In genomic region chr2:165660361-165660760, GRCh38 we compare ENCODE assay signal across 18 cellular contexts.
DNase-seq lines count a peak whose midpoint lies in the region; ATAC-seq and TF ChIP-seq lines count a peak whose summit lies in the region.
"Had no signal": no experiment of that assay in that cellular context is flagged by ENCODE, and none has a peak within 500 bp of the region (broad histone marks: within the 10 kb centered on the region; RNA-seq: fewer than 3 reads in every experiment).

No MANE protein-coding gene starts in this region.

- H3K4me1 Mint-ChIP-seq in memory B cell = peaks cover 2% of the 10 kb centered on the region

- ATAC-seq in GM19023 (IDR thresholded peaks at IDR 0.05; ENCODE audit: unreplicated experiment) = peak; percentile 95
- peak; percentile 85 for ATAC-seq in GM21717 (IDR thresholded peaks at IDR 0.05; ENCODE audit: unreplicated experiment)
- peak; percentile 78 for ATAC-seq in HG03103 (IDR thresholded peaks at IDR 0.05; ENCODE audit: low read depth, unreplicated experiment)
- ATAC-seq in memory B cell (ENCODE audit: low read depth) = peak; percentile 64
- ATAC-seq: right lobe of liver had no signal

- no peak for TF ChIP-seq CTCF in dorsolateral prefrontal cortex (IDR thresholded peaks at IDR 0.05 in 54 of 56, conservative IDR thresholded peaks at IDR 0.05 in 2 of 56; ENCODE audit: low read depth in 1 of 56, partially characterized antibody in 56 of 56)

- H3K4me3 ChIP-seq in dorsolateral prefrontal cortex = no peak overlapping the region
- H3K4me3 ChIP-seq: right lobe of liver had no signal

- no peaks in the 10 kb centered on the region for H3K36me3 Mint-ChIP-seq in memory B cell

- no peaks in the 10 kb centered on the region for H3K9me3 Mint-ChIP-seq in memory B cell

- H3K27me3 Mint-ChIP-seq in memory B cell = peaks cover 8% of the 10 kb centered on the region

- intact Hi-C loops in dorsolateral prefrontal cortex (cut with DNase I) = no loop called here

- no peak overlapping the region for H3K4me3 Mint-ChIP-seq in memory B cell

- no peak overlapping the region for H3K27ac Mint-ChIP-seq in memory B cell

- no peak for DNase-seq in memory B cell (ENCODE audit: low spot score in 2 of 2)
- no peak for DNase-seq in NCI-H1092 treated with DMSO at 0.1 percent for 48 hours (lab: John Stamatoyannopoulos, UW)
- no peak for DNase-seq in stimulated activated naive CD4-positive, alpha-beta T cell treated with Interleukin-2 at 50 U/mL for 16 hours (lab: John Stamatoyannopoulos, UW)
- DNase-seq in dorsolateral prefrontal cortex = no peak
- no peak for DNase-seq in NK-92 (lab: John Stamatoyannopoulos, UW; ENCODE audit: unreplicated experiment)
- DNase-seq: activated CD4-positive, alpha-beta T cell treated with anti-CD3 and anti-CD28 coated beads for 4 hours; activated T-cell treated with anti-CD3 and anti-CD28 coated beads, Interleukin-2, amount 50 U/mL, for 1 hour; DND-41; NCI-H1105 treated with DMSO at 0.1 percent for 48 hours; NCI-H2227 treated with DMSO at 0.1 percent for 48 hours; right lobe of liver; stimulated activated CD4-positive, alpha-beta T cell treated with anti-CD3 and anti-CD28 coated beads, Interleukin-2, amount 100 ng/mL, for 48 hours; T1000; trophoblast cell had no signal

- H3K27me3 ChIP-seq in dorsolateral prefrontal cortex = no peaks in the 10 kb centered on the region
- H3K27me3 ChIP-seq: right lobe of liver had no signal

- H3K27ac ChIP-seq in dorsolateral prefrontal cortex = no peak overlapping the region
- H3K27ac ChIP-seq: C4-2B, right lobe of liver had no signal
